In the genomic region with DNA sequence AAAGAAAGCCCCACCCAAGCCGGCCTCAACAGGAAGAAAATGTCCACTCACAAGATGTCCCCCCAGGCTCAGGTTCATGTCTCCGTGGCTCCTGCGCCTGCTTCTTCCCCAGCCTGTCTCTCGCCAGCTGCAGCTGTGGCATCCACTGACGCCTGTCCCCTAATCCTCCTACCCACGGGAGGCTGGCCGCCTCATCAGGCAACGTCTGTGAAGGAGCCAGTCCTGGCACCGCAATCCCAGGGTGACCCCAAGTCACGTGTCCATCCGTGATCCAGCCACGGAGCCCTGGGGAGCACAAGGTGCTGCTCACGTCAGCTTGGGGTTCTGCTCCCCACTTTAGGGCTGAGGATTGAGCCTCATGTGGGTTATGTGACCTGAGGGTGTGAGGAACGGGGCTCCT, we compare ENCODE assay signal across 7 cellular contexts.
"Had no signal": no experiment of that assay in that cellular context is flagged by ENCODE, and none has a peak within 500 bp of the region (broad histone marks: within the 10 kb centered on the region; RNA-seq: fewer than 3 reads in every experiment).

No MANE protein-coding gene starts in this region.

- H3K4me2 ChIP-seq: GM23338 had no signal

- H3K4me1 ChIP-seq: HAP-1 had no signal

- H3K36me3 ChIP-seq: HAP-1 had no signal

- H3K27ac ChIP-seq: HL-60 had no signal

- DNase-seq: H7, HFFc6, KBM-7 had no signal

- H3K4me3 ChIP-seq: GM23338, HAP-1 had no signal

- H3K9me3 ChIP-seq: HAP-1 had no signal

- H2AFZ ChIP-seq: GM23338 had no signal

- ATAC-seq: GM23338, HCT116 had no signal
